29 cellular contexts compared by ENCODE assay signal in genomic region chr7:140145709-140146108, GRCh38.
"Had no signal": no experiment of that assay in that cellular context is flagged by ENCODE, and none has a peak within 500 bp of the region (broad histone marks: within the 10 kb centered on the region; RNA-seq: fewer than 3 reads in every experiment).

No MANE protein-coding gene starts in this region.

- DNase-seq: dermis blood vessel endothelial cell; effector memory CD4-positive, alpha-beta T cell; foreskin keratinocyte; heart left ventricle; kidney; mesendoderm; midbrain; naive thymus-derived CD4-positive, alpha-beta T cell; nucleus accumbens; stimulated activated CD4-positive, alpha-beta T cell treated with anti-CD3 and anti-CD28 coated beads, Interleukin-12 subunit alpha, Interleukin-12 subunit beta, amount 100 ng/mL, for 4 hours; stimulated activated CD4-positive, alpha-beta T cell treated with anti-CD3 and anti-CD28 coated beads, Interleukin-1b, Interleukin-23, amount 100 ng/mL, for 48 hours; stimulated activated CD4-positive, alpha-beta T cell treated with anti-CD3 and anti-CD28 coated beads, Interleukin-4, amount 100 ng/mL, for 24 hours; stimulated activated naive CD8-positive, alpha-beta T cell treated with anti-CD3 and anti-CD28 coated beads, Interleukin-15, Interleukin-2, amounts not matched to agents 100 U/mL and 50 U/mL, for 24 hours; transverse colon; upper lobe of right lung; uterus had no signal

- H3K9me3 Mint-ChIP-seq: nephron had no signal

- H3K4me3 ChIP-seq: coronary artery, esophagus muscularis mucosa, gastroesophageal sphincter, heart left ventricle, hepatocyte, neural progenitor cell, prostate gland, right atrium auricular region, smooth muscle cell, suprapubic skin, transverse colon, upper lobe of right lung, uterus had no signal

- H3K27ac Mint-ChIP-seq: neural progenitor cell; stimulated activated effector memory CD8-positive, alpha-beta T cell treated with anti-CD3 and anti-CD28 coated beads, Interleukin-12 subunit alpha, Interleukin-12 subunit beta, amount 100 ng/mL, for 72 hours had no signal

- H3K27me3 ChIP-seq: esophagus muscularis mucosa, foreskin keratinocyte, gastroesophageal sphincter, heart left ventricle, hepatocyte, neural progenitor cell, right atrium auricular region, suprapubic skin, transverse colon, upper lobe of right lung, uterus had no signal

- ATAC-seq: foreskin keratinocyte; gastroesophageal sphincter; heart left ventricle; left lobe of liver; naive thymus-derived CD4-positive, alpha-beta T cell; sciatic nerve; stimulated activated effector memory CD8-positive, alpha-beta T cell treated with anti-CD3 and anti-CD28 coated beads, Interleukin-12 subunit alpha, Interleukin-12 subunit beta, amount 100 ng/mL, for 72 hours; upper lobe of right lung had no signal

- H3K4me1 ChIP-seq: foreskin keratinocyte, prostate gland, upper lobe of right lung, uterus had no signal

- H3K27ac ChIP-seq: coronary artery, esophagus muscularis mucosa, foreskin keratinocyte, gastroesophageal sphincter, heart left ventricle, hepatocyte, neural progenitor cell, prostate gland, right atrium auricular region, suprapubic skin, transverse colon, upper lobe of right lung, uterus had no signal

- H3K4me3 Mint-ChIP-seq: nephron; neural progenitor cell; stimulated activated effector memory CD8-positive, alpha-beta T cell treated with anti-CD3 and anti-CD28 coated beads, Interleukin-12 subunit alpha, Interleukin-12 subunit beta, amount 100 ng/mL, for 72 hours had no signal

- H3K36me3 ChIP-seq: gastroesophageal sphincter, neural progenitor cell, prostate gland, right atrium auricular region, suprapubic skin, transverse colon, upper lobe of right lung, uterus had no signal

- H3K27me3 Mint-ChIP-seq: naive thymus-derived CD4-positive, alpha-beta T cell had no signal

- H3K9me3 ChIP-seq: esophagus muscularis mucosa, gastroesophageal sphincter, heart left ventricle, prostate gland, right atrium auricular region, suprapubic skin, transverse colon, upper lobe of right lung, uterus had no signal
